Comparison of ENCODE assay signal across 18 cellular contexts in the genomic region with DNA sequence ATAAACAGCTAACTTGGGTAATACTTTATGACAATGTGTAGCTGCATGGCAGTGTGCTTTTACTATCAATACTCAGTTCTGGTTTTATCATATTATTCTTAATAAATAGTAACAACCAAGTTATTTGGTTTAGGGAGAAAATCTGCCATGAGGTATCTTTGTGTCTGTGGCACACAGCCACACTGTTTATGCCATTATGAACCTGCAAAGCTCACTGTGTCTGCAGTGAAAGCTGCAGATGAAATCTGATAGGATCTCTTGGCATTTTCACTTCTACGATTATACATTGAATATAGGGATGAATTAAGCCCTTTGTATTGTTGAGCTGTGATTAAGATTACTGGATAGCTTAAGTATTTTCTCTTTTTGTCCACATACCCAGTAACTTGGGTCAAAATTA.
"Had no signal": no experiment of that assay in that cellular context is flagged by ENCODE, and none has a peak within 500 bp of the region (broad histone marks: within the 10 kb centered on the region; RNA-seq: fewer than 3 reads in every experiment).

No MANE protein-coding gene starts in this region.

- H3K36me3 ChIP-seq: heart right ventricle, pancreas, suprapubic skin, tibial nerve, WERI-Rb-1 had no signal

- H3K4me3 ChIP-seq: coronary artery, heart right ventricle, pancreas, suprapubic skin, tibial nerve had no signal

- H3K9me3 ChIP-seq: heart right ventricle, pancreas, suprapubic skin, tibial nerve had no signal

- ATAC-seq: activated CD8-positive, alpha-beta memory T cell treated with anti-CD3 and anti-CD28 coated beads, Interleukin-2, amount 10 ng/mL, durations not matched to agents 7 days and 5 days; activated CD8-positive, alpha-beta T cell treated with anti-CD3 and anti-CD28 coated beads for 36 hours; left colon; pancreas; right cardiac atrium had no signal

- DNase-seq: activated CD4-positive, alpha-beta T cell treated with anti-CD3 and anti-CD28 coated beads, Interleukin-2, amount 10 ng/mL, durations not matched to agents 7 days and 5 days; activated CD4-positive, CD25-positive, alpha-beta regulatory T cell treated with anti-CD3 and anti-CD28 coated beads, Interleukin-2, amount 50 U/mL, for 72 hours; activated CD8-positive, alpha-beta memory T cell treated with anti-CD3 and anti-CD28 coated beads, Interleukin-2, amount 10 ng/mL, durations not matched to agents 7 days and 5 days; activated CD8-positive, alpha-beta T cell treated with anti-CD3 and anti-CD28 coated beads for 36 hours; activated effector memory CD4-positive, alpha-beta T cell treated with anti-CD3 and anti-CD28 coated beads, Interleukin-2, amount 50 U/mL, for 16 hours; activated T-cell treated with anti-CD3 and anti-CD28 coated beads for 4 hours; heart right ventricle; left colon; nephron progenitor cell; pancreas; right cardiac atrium; stimulated activated CD4-positive, alpha-beta T cell treated with anti-CD3 and anti-CD28 coated beads, Interleukin-4, amount 100 ng/mL, for 24 hours; stimulated activated naive CD4-positive, alpha-beta T cell treated with Interleukin-2 at 50 U/mL for 16 hours; WERI-Rb-1 had no signal

- H3K27ac ChIP-seq: coronary artery, epithelial cell of prostate, heart right ventricle, pancreas, suprapubic skin, tibial nerve, WERI-Rb-1 had no signal

- H3K27me3 ChIP-seq: heart right ventricle, pancreas, suprapubic skin, tibial nerve had no signal
